In the genomic region with DNA sequence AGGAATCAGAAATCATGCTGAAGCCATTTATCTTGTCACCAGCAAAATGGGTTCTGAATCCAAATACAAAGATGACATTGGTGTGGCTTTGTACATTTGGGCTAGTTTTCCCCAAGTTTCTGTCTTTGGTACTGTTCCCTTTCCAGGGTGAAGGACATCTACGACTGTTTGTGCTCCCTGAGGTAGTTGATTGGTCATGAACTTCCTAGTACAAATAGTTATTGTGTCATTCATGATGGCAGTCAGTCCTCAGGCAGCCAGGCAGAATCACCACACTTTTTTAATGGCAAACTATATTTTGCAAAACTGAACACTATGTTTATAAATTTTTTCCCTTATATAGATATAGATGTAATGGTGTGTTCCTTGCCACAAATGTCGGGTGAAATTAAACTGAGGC, we compare ENCODE assay signal across 16 cellular contexts. TPM values are rescaled to one million over a fixed set of nuclear protein-coding genes. Genes with fewer than 3 reads are reported as not detected.
DNase-seq lines count a peak whose midpoint lies in the region; ATAC-seq, FAIRE-seq and TF ChIP-seq lines count a peak whose summit lies in the region.
"Had no signal": no experiment of that assay in that cellular context is flagged by ENCODE, and none has a peak within 500 bp of the region (broad histone marks: within the 10 kb centered on the region; RNA-seq: fewer than 3 reads in every experiment).

No MANE protein-coding gene starts in this region.

- no peak overlapping the region for H3K4me2 ChIP-seq in HepG2 (ENCODE audit: low read depth, low read length)
- no peak overlapping the region for H3K4me2 ChIP-seq in K562 (ENCODE audit: insufficient read depth, low read length)
- no peak overlapping the region for H3K4me2 ChIP-seq in mesendoderm (ENCODE audit: low read length)

- DNase-seq in HepG2 (ENCODE audit: low spot score) (no peak), MV-4-11 (lab: John Stamatoyannopoulos, UW) (peak; percentile 58), K562 (ENCODE audit: extremely low read depth in 1 of 4, low spot score in 3 of 4) (no peak), NCI-H524 (lab: John Stamatoyannopoulos, UW) (no peak), mesendoderm (no peak)
- DNase-seq: ACHN; C1 segment of cervical spinal cord; CD4-positive, alpha-beta memory T cell; DMS79; GM23248 had no signal

- TF ChIP-seq EP300 in HepG2 (IDR thresholded peaks at IDR 0.05; ENCODE audit: low read depth in 2 of 2, low read length in 2 of 2) (no peak), HepG2 (CRISPR knock-in tag; IDR thresholded peaks at IDR 0.05; ENCODE audit: borderline replicate concordance) (no peak), K562 (IDR thresholded peaks at IDR 0.05; ENCODE audit: low read length) (no peak)

- H2AK5ac ChIP-seq in mesendoderm (ENCODE audit: low read length) = no peak overlapping the region

- peak overlapping the region; percentile 12 for H3K27ac Mint-ChIP-seq in stimulated activated memory B cell treated with anti-CD40 and anti-IgM and Interleukin-4, amounts not matched to agents 10 μg/mL and 1 μg/mL and 100 μg/mL, for 72 hours

- ATAC-seq in HepG2 (no peak), K562 (no peak), HG02642 (IDR thresholded peaks at IDR 0.05; ENCODE audit: poor library complexity, unreplicated experiment) (no peak)
- ATAC-seq in stimulated activated memory B cell treated with anti-CD40 and anti-IgM and Interleukin-4, amounts not matched to agents 10 μg/mL and 1 μg/mL and 100 μg/mL, for 72 hours = no peak
- ATAC-seq: GM12878 had no signal

- no TSS peak for BruUV-seq in HepG2 (replicated peaks; lab: Mats Ljungman, UMichigan)
- no TSS peak for BruUV-seq in K562 (replicated peaks; lab: Mats Ljungman, UMichigan)

- no peaks in the 10 kb centered on the region for H3K79me1 ChIP-seq in mesendoderm (ENCODE audit: low read length)

- no peak overlapping the region for H2BK15ac ChIP-seq in mesendoderm (replicated peaks; ENCODE audit: low read depth)

- no peak overlapping the region for H3K4me3 Mint-ChIP-seq in stimulated activated memory B cell treated with anti-CD40 and anti-IgM and Interleukin-4, amounts not matched to agents 10 μg/mL and 1 μg/mL and 100 μg/mL, for 72 hours
- H3K4me3 Mint-ChIP-seq: CD4-positive, alpha-beta memory T cell had no signal

- H3K9ac ChIP-seq in liver (ENCODE audit: low read depth in 1 of 2, low read length in 2 of 2) = no peak overlapping the region
- no peak overlapping the region for H3K9ac ChIP-seq in HepG2 (ENCODE audit: insufficient read depth, low read depth, low read length)
- H3K9ac ChIP-seq in K562 (ENCODE audit: insufficient read depth in 1 of 2, low read depth in 2 of 2, low read length in 2 of 2) = no peak overlapping the region
- H3K9ac ChIP-seq in mesendoderm (ENCODE audit: low read length) = no peak overlapping the region
- H3K9ac ChIP-seq: GM23248 had no signal

- no peaks in the 10 kb centered on the region for H3K27me3 ChIP-seq in liver (ENCODE audit: control insufficient read depth in 4 of 4, insufficient read depth in 4 of 4, low read length in 3 of 4)
- H3K27me3 ChIP-seq in HepG2 (ENCODE audit: control insufficient read depth in 1 of 2, insufficient read depth in 2 of 2, low read length in 2 of 2) = no peaks in the 10 kb centered on the region
- H3K27me3 ChIP-seq in K562 (ENCODE audit: control insufficient read depth in 2 of 2, insufficient read depth in 2 of 2, low read length in 2 of 2) = no peaks in the 10 kb centered on the region
- H3K27me3 ChIP-seq in mesendoderm (ENCODE audit: insufficient read depth, low read length, poor library complexity) = no peaks in the 10 kb centered on the region

- WGBS in liver = 65% methylated on average over 2 of the region's 2 CpGs
- WGBS in HepG2 (ENCODE audit: low lambda C conversion rate) = 100% methylated on average over 2 of the region's 2 CpGs
- WGBS in K562 (ENCODE audit: insufficient coverage, low coverage, missing lambda C conversion rate) = 89% methylated on average over 2 of the region's 2 CpGs
- no CpG with 5 or more reads among the region's 2 CpGs for WGBS in mesendoderm (ENCODE audit: extremely low coverage, insufficient coverage, low lambda C conversion rate)

- TF ChIP-seq CTCF in liver (IDR thresholded peaks at IDR 0.05; ENCODE audit: low read depth, low read length, missing input control) (no peak), HepG2 (CRISPR knock-in tag; IDR thresholded peaks at IDR 0.05) (no peak), K562 (IDR thresholded peaks at IDR 0.05 in 2 of 3, conservative IDR thresholded peaks at IDR 0.05 in 1 of 3; ENCODE audit: insufficient read depth in 2 of 3, low read depth in 1 of 3, low read length in 3 of 3) (no peak)

- CTCF ChIA-PET in HepG2 (lab: Yijun Ruan, JAX; ENCODE audit: low intra/inter-chr PET ratio, low total read pairs) (no interaction called here), K562 (lab: Yijun Ruan, JAX; ENCODE audit: low intra/inter-chr PET ratio) (no interaction called here)

- no peak overlapping the region for H2BK120ac ChIP-seq in mesendoderm (ENCODE audit: low read depth, low read length)

- H3K18ac ChIP-seq in mesendoderm (ENCODE audit: low read length) = no peak overlapping the region

- H3K23ac ChIP-seq in mesendoderm (ENCODE audit: low read length) = no peak overlapping the region

- intact Hi-C loops in HepG2 (cut with micrococcal nuclease; ENCODE audit: unreplicated experiment) = no loop called here
- intact Hi-C loops in K562 (cut with micrococcal nuclease) = no loop called here

- H3K9me3 ChIP-seq in liver (ENCODE audit: control insufficient read depth in 4 of 4, low read length in 3 of 4) = no peaks in the 10 kb centered on the region
- H3K9me3 ChIP-seq in HepG2 (ENCODE audit: low read length) = no peaks in the 10 kb centered on the region
- H3K9me3 ChIP-seq in K562 (replicated peaks; ENCODE audit: control insufficient read depth, insufficient read depth, low read depth, low read length) = no peaks in the 10 kb centered on the region

- peaks cover 16% of the 10 kb centered on the region for H3K4me1 Mint-ChIP-seq in stimulated activated memory B cell treated with anti-CD40 and anti-IgM and Interleukin-4, amounts not matched to agents 10 μg/mL and 1 μg/mL and 100 μg/mL, for 72 hours

- H2BK5ac ChIP-seq in mesendoderm (ENCODE audit: low read length) = no peak overlapping the region

- TF ChIP-seq POLR2A in HepG2 (IDR thresholded peaks at IDR 0.05; ENCODE audit: insufficient read depth in 1 of 2, low read depth in 2 of 2, low read length in 2 of 2) = no peak
- TF ChIP-seq POLR2A in K562 (conservative IDR thresholded peaks at IDR 0.05) = no peak

- no peaks in the 10 kb centered on the region for H3K27me3 Mint-ChIP-seq in stimulated activated memory B cell treated with anti-CD40 and anti-IgM and Interleukin-4, amounts not matched to agents 10 μg/mL and 1 μg/mL and 100 μg/mL, for 72 hours
- H3K27me3 Mint-ChIP-seq: CD4-positive, alpha-beta memory T cell had no signal

- in situ Hi-C loops in HepG2 (cut with HindIII; ENCODE audit: extremely low pct_ligation_motif_present, low pct_unique_long_range_greater_than_20kb) (no loop called here), K562 (cut with MboI) (no loop called here)

- no peaks in the 10 kb centered on the region for H3K4me1 ChIP-seq in liver (ENCODE audit: control insufficient read depth in 4 of 4, insufficient read depth in 4 of 4, low read length in 3 of 4)
- H3K4me1 ChIP-seq in HepG2 (ENCODE audit: insufficient read depth, low read length) = no peaks in the 10 kb centered on the region
- H3K4me1 ChIP-seq in K562 (replicated peaks in 1 of 2; ENCODE audit: control insufficient read depth in 2 of 2, insufficient read depth in 2 of 2, low read length in 2 of 2) = no peaks in the 10 kb centered on the region
- H3K4me1 ChIP-seq in mesendoderm (ENCODE audit: control insufficient read depth, low read depth, low read length) = no peaks in the 10 kb centered on the region

- FAIRE-seq in HepG2 (lab: Jason Lieb, UNC) = no peak
- FAIRE-seq in K562 (lab: Jason Lieb, UNC) = no peak
- FAIRE-seq: GM12878, GM18507, H54 had no signal

- no peak overlapping the region for H4K5ac ChIP-seq in mesendoderm (ENCODE audit: low read length)

- H3K36me3 ChIP-seq in liver (ENCODE audit: control insufficient read depth in 4 of 4, insufficient read depth in 3 of 4, low read depth in 1 of 4, low read length in 3 of 4) = peaks cover 5 to 23% (median 10%) of the 10 kb centered on the region in 4 donors
- H3K36me3 ChIP-seq in HepG2 (replicated peaks in 1 of 2; ENCODE audit: control insufficient read depth in 1 of 2, insufficient read depth in 2 of 2, low read length in 2 of 2) = peaks cover 0 to 22% of the 10 kb centered on the region in 2 experiments; a peak in 3 of 5 replicates
- peaks cover 35% of the 10 kb centered on the region for H3K36me3 ChIP-seq in K562 (ENCODE audit: control insufficient read depth, insufficient read depth, low read length)
- no peaks in the 10 kb centered on the region for H3K36me3 ChIP-seq in mesendoderm (ENCODE audit: control insufficient read depth, insufficient read depth, low read length)

- no peak overlapping the region for H3K56ac ChIP-seq in mesendoderm (ENCODE audit: low read length)

- H3K4me3 ChIP-seq in liver (ENCODE audit: low read depth in 1 of 3, low read length in 3 of 3) (no peak overlapping the region), HepG2 (replicated peaks in 1 of 3; ENCODE audit: insufficient read depth in 1 of 3, low read depth in 2 of 3, low read length in 3 of 3) (no peak overlapping the region), K562 (no peak overlapping the region), mesendoderm (ENCODE audit: low read length) (no peak overlapping the region)
- H3K4me3 ChIP-seq: GM12878, GM23248 had no signal

- H4K8ac ChIP-seq in mesendoderm (ENCODE audit: low read depth, low read length) = no peak overlapping the region

- H3K9me3 Mint-ChIP-seq in stimulated activated memory B cell treated with anti-CD40 and anti-IgM and Interleukin-4, amounts not matched to agents 10 μg/mL and 1 μg/mL and 100 μg/mL, for 72 hours = no peaks in the 10 kb centered on the region
- H3K9me3 Mint-ChIP-seq: CD4-positive, alpha-beta memory T cell had no signal

- H3K27ac ChIP-seq in liver (ENCODE audit: low read depth in 1 of 2, low read length in 2 of 2) = no peak overlapping the region
- H3K27ac ChIP-seq in HepG2 (ENCODE audit: extremely low read length, insufficient read depth, low read length) = no peak overlapping the region
- no peak overlapping the region for H3K27ac ChIP-seq in K562 (ENCODE audit: extremely low read depth, low read depth, low read length)
- H3K27ac ChIP-seq in mesendoderm (ENCODE audit: low read depth, low read length) = no peak overlapping the region
- H3K27ac ChIP-seq: GM23248 had no signal

- no peak overlapping the region for H3K4ac ChIP-seq in mesendoderm (ENCODE audit: low read depth, low read length)

- TF ChIP-seq RAD21 in liver (IDR thresholded peaks at IDR 0.05) (no peak), HepG2 (CRISPR knock-in tag; IDR thresholded peaks at IDR 0.05) (no peak), K562 (CRISPR knock-in tag; conservative IDR thresholded peaks at IDR 0.05 in 1 of 2, IDR thresholded peaks at IDR 0.05 in 1 of 2) (no peak)

- H3K79me2 ChIP-seq in HepG2 (ENCODE audit: insufficient read depth, low read length) (no peaks in the 10 kb centered on the region), K562 (ENCODE audit: control insufficient read depth, insufficient read depth, low read length) (no peaks in the 10 kb centered on the region; the same call in 2 of the 3 replicates), mesendoderm (ENCODE audit: control insufficient read depth, insufficient read depth, low read length) (no peaks in the 10 kb centered on the region)

- H2AFZ ChIP-seq in HepG2 (ENCODE audit: low read length) = no peak overlapping the region
- H2AFZ ChIP-seq in K562 (ENCODE audit: low read depth, low read length) = no peak overlapping the region
- H2AFZ ChIP-seq: GM23248 had no signal

- H3K9me1 ChIP-seq in K562 (ENCODE audit: control insufficient read depth, insufficient read depth, low read length) = no peaks in the 10 kb centered on the region

- peaks cover 29% of the 10 kb centered on the region for H3K36me3 Mint-ChIP-seq in stimulated activated memory B cell treated with anti-CD40 and anti-IgM and Interleukin-4, amounts not matched to agents 10 μg/mL and 1 μg/mL and 100 μg/mL, for 72 hours

- POLR2A ChIA-PET in HepG2 (lab: Yijun Ruan, JAX) = no interaction called here
- POLR2A ChIA-PET in K562 (lab: Yijun Ruan, JAX) = no interaction called here

- no peaks in the 10 kb centered on the region for H4K20me1 ChIP-seq in HepG2 (ENCODE audit: insufficient read depth, low read length)
- H4K20me1 ChIP-seq in K562 (replicated peaks; ENCODE audit: control insufficient read depth, insufficient read depth, low read length) = no peaks in the 10 kb centered on the region

RNA-seq across cellular contexts. Expression of gene CEP350, which starts 46.0 kb away (rescaled TPM):
- total RNA-seq in liver (10 to 100 TPM; 29.1 to 49.0 TPM), HepG2 (2016; rRNA removed; fragmentation: Illumina TruSeq; extraction: Trizol) (35.9 and 46.6 TPM in 2 replicates), K562 (2014; rRNA removed) (30.4 and 34.2 TPM in 2 replicates), K562 (2014; rRNA removed; fragmentation: Illumina TruSeq; extraction: Trizol) (56.0 and 66.8 TPM in 2 replicates), K562 (2015; rRNA removed; fragmentation: Illumina TruSeq; extraction: Trizol) (57.7 and 64.3 TPM in 2 replicates), K562 (2021) (39.5 and 42.2 TPM in 2 replicates)
- polyA plus RNA-seq in liver (1 to 10 TPM; 4.5 to 8.7 TPM), HepG2 (2011; rRNA removed) (6.1 and 7.6 TPM in 2 replicates), K562 (2011; rRNA removed) (17.7 and 23.3 TPM in 2 replicates), K562 (2014; fragmentation: Illumina TruSeq; extraction: Trizol) (23.0 and 28.0 TPM in 2 replicates), K562 (2014; fragmentation: Nextera tagmentation; extraction: Ambion mirVana) (1 to 10 TPM; 8.3 to 8.7 TPM), K562 (2014; rRNA removed) (17.1 and 20.4 TPM in 2 replicates)
- 13.1 and 13.7 TPM in 2 replicates for total RNA-seq in HepG2 (2016; cell fraction: cytosol; rRNA removed; fragmentation: Illumina TruSeq; extraction: Trizol; ENCODE audit: low read depth)
- total RNA-seq in HepG2 (2016; cell fraction: insoluble cytoplasmic fraction; rRNA removed; fragmentation: Illumina TruSeq; extraction: Trizol) = 32.1 and 46.7 TPM in 2 replicates
- total RNA-seq in HepG2 (2016; cell fraction: membrane; rRNA removed; fragmentation: Illumina TruSeq; extraction: Trizol) = 15.1 and 16.1 TPM in 2 replicates
- 45.6 and 46.3 TPM in 2 replicates for total RNA-seq in HepG2 (2016; cell fraction: nucleus; rRNA removed; fragmentation: Illumina TruSeq; extraction: Trizol)
- 3.3 and 5.5 TPM in 2 replicates for polyA plus RNA-seq in HepG2 (2011; cell fraction: cytosol; rRNA removed)
- polyA plus RNA-seq in HepG2 (2011; cell fraction: nucleus; rRNA removed) = 5.1 and 6.1 TPM in 2 replicates
- polyA plus RNA-seq in HepG2 (2012) = 10.6 and 13.8 TPM in 2 replicates
- 0.24 and 0.28 TPM in 2 replicates for polyA plus RNA-seq in HepG2 (2016; cell fraction: cytosol; fragmentation: Illumina TruSeq; extraction: Trizol; ENCODE audit: low read depth)
- polyA plus RNA-seq in HepG2 (2016; cell fraction: insoluble cytoplasmic fraction; fragmentation: Illumina TruSeq; extraction: Trizol; ENCODE audit: low read depth) = 13.0 and 15.4 TPM in 2 replicates
- 1.1 TPM in 2 replicates for polyA plus RNA-seq in HepG2 (2016; cell fraction: membrane; fragmentation: Illumina TruSeq; extraction: Trizol; ENCODE audit: low read depth)
- polyA plus RNA-seq in HepG2 (2016; cell fraction: nucleus; fragmentation: Illumina TruSeq; extraction: Trizol; ENCODE audit: insufficient read depth, low read depth) = 17.2 and 17.7 TPM in 2 replicates
- polyA minus RNA-seq in HepG2 (2011; rRNA and poly(A)+ RNA removed; ENCODE audit: low replicate concordance) = 14.7 and 47.0 TPM in 2 replicates
- polyA minus RNA-seq in HepG2 (2011; cell fraction: cytosol; rRNA and poly(A)+ RNA removed) = 26.8 and 27.3 TPM in 2 replicates
- polyA minus RNA-seq in HepG2 (2011; cell fraction: nucleus; rRNA and poly(A)+ RNA removed) = 52.7 and 66.4 TPM in 2 replicates
- 27.4 and 114 TPM in 2 replicates for total RNA-seq in K562 (2011; cell fraction: chromatin; rRNA removed; ENCODE audit: low replicate concordance)
- total RNA-seq in K562 (2011; cell fraction: nucleolus; rRNA removed) = 19.5 and 31.2 TPM in 2 replicates
- total RNA-seq in K562 (2011; cell fraction: nucleoplasm; rRNA removed) = 38.1 and 40.1 TPM in 2 replicates
- polyA plus RNA-seq in K562 (2011; cell fraction: cytosol; rRNA removed) = 4.5 and 8.3 TPM in 2 replicates
- polyA plus RNA-seq in K562 (2011; cell fraction: nucleus; rRNA removed) = 13.5 and 20.3 TPM in 2 replicates
- 17.6 and 18.7 TPM in 2 replicates for polyA plus RNA-seq in K562 (2012)
- polyA minus RNA-seq in K562 (2011; rRNA and poly(A)+ RNA removed) = 94.1 and 107 TPM in 2 replicates
- polyA minus RNA-seq in K562 (2011; cell fraction: cytosol; rRNA and poly(A)+ RNA removed) = 29.8 and 44.2 TPM in 2 replicates
- 34.6 and 77.2 TPM in 2 replicates for polyA minus RNA-seq in K562 (2011; cell fraction: nucleus; rRNA and poly(A)+ RNA removed)
- polyA plus RNA-seq in mesendoderm (2013, experiment 1 of 2) = 9.4 TPM
- 10.3 TPM for polyA plus RNA-seq in mesendoderm (2013, experiment 2 of 2)
